In genomic region chrX:155266446-155266845, GRCh38 we compare ENCODE assay signal across 32 cellular contexts. TPM values are rescaled to one million over a fixed set of nuclear protein-coding genes. Genes with fewer than 3 reads are reported as not detected.
"Had no signal": no experiment of that assay in that cellular context is flagged by ENCODE, and none has a peak within 500 bp of the region (broad histone marks: within the 10 kb centered on the region; RNA-seq: fewer than 3 reads in every experiment).

No MANE protein-coding gene starts in this region.

- H3K27me3 Mint-ChIP-seq: activated CD4-positive, alpha-beta memory T cell treated with anti-CD3 and anti-CD28 coated beads for 36 hours; activated CD4-positive, alpha-beta T cell treated with anti-CD3 and anti-CD28 coated beads for 36 hours; activated CD4-positive, alpha-beta T cell treated with anti-CD3 and anti-CD28 coated beads, Interleukin-2, amount 10 ng/mL, durations not matched to agents 24 days and 14 days; activated CD8-positive, alpha-beta memory T cell treated with anti-CD3 and anti-CD28 coated beads, Interleukin-2, amount 10 ng/mL, durations not matched to agents 7 days and 5 days; activated naive CD8-positive, alpha-beta T cell treated with anti-CD3 and anti-CD28 coated beads, Interleukin-2, amount 10 ng/mL, durations not matched to agents 7 days and 5 days; central memory CD8-positive, alpha-beta T cell; effector memory CD8-positive, alpha-beta T cell had no signal

- H3K27ac ChIP-seq: ascending aorta, brain microvascular endothelial cell, esophagus muscularis mucosa, foreskin keratinocyte, gastrocnemius medialis, heart left ventricle had no signal

- H3K27me3 ChIP-seq: ascending aorta, brain microvascular endothelial cell, esophagus muscularis mucosa, gastrocnemius medialis, heart left ventricle had no signal

- H3K27ac Mint-ChIP-seq: activated CD4-positive, alpha-beta memory T cell treated with anti-CD3 and anti-CD28 coated beads for 36 hours; activated CD4-positive, alpha-beta T cell treated with anti-CD3 and anti-CD28 coated beads for 36 hours; activated CD4-positive, alpha-beta T cell treated with anti-CD3 and anti-CD28 coated beads, Interleukin-2, amount 10 ng/mL, durations not matched to agents 24 days and 14 days; activated CD8-positive, alpha-beta memory T cell treated with anti-CD3 and anti-CD28 coated beads, Interleukin-2, amount 10 ng/mL, durations not matched to agents 7 days and 5 days; activated CD8-positive, alpha-beta T cell treated with anti-CD3 and anti-CD28 coated beads, Interleukin-2, amount 10 ng/mL, durations not matched to agents 7 days and 5 days; activated naive CD4-positive, alpha-beta T cell treated with anti-CD3 and anti-CD28 coated beads for 36 hours; activated naive CD4-positive, alpha-beta T cell treated with anti-CD3 and anti-CD28 coated beads, Interleukin-2, amount 50 U/mL, for 72 hours; activated naive CD8-positive, alpha-beta T cell treated with anti-CD3 and anti-CD28 coated beads, Interleukin-2, amount 10 ng/mL, durations not matched to agents 7 days and 5 days; activated T-helper 1 cell treated with anti-CD3 and anti-CD28 coated beads, Interleukin-12 subunit alpha, Interleukin-12 subunit beta, Interleukin-2, Interleukin-4 antibody, amounts not matched to agents 30 ng/mL and 10 ng/mL and 1 ng/mL, durations not matched to agents 14 hours and 24 hours and 36 hours; activated T-helper 2 cell treated with anti-CD3 and anti-CD28 coated beads, Interferon-gamma antibody, Interleukin-2, Interleukin-4, amounts not matched to agents 10 μg/mL and 5 μg/mL and 100 μg/mL, durations not matched to agents 14 hours and 24 hours and 36 hours; effector memory CD8-positive, alpha-beta T cell had no signal

- H3K36me3 Mint-ChIP-seq: activated naive CD4-positive, alpha-beta T cell treated with anti-CD3 and anti-CD28 coated beads, Interleukin-2, amount 50 U/mL, for 72 hours had no signal

- H3K4me3 ChIP-seq: ascending aorta, esophagus muscularis mucosa, gastrocnemius medialis, heart left ventricle had no signal

- H3K4me1 ChIP-seq: ascending aorta, foreskin keratinocyte, gastrocnemius medialis had no signal

- H3K9me3 Mint-ChIP-seq: activated CD4-positive, alpha-beta memory T cell treated with anti-CD3 and anti-CD28 coated beads for 36 hours; activated T-helper 2 cell treated with anti-CD3 and anti-CD28 coated beads, Interferon-gamma antibody, Interleukin-2, Interleukin-4, amounts not matched to agents 10 μg/mL and 5 μg/mL and 100 μg/mL, durations not matched to agents 14 hours and 24 hours and 36 hours; effector memory CD8-positive, alpha-beta T cell had no signal

- H3K9me3 ChIP-seq: ascending aorta, esophagus muscularis mucosa, gastrocnemius medialis had no signal

- H3K36me3 ChIP-seq: ascending aorta, brain microvascular endothelial cell, esophagus muscularis mucosa, gastrocnemius medialis, heart left ventricle had no signal

- H3K4me3 Mint-ChIP-seq: activated CD4-positive, alpha-beta memory T cell treated with anti-CD3 and anti-CD28 coated beads for 36 hours; activated CD4-positive, alpha-beta T cell treated with anti-CD3 and anti-CD28 coated beads for 36 hours; activated CD4-positive, alpha-beta T cell treated with anti-CD3 and anti-CD28 coated beads, Interleukin-2, amount 10 ng/mL, durations not matched to agents 24 days and 14 days; activated CD8-positive, alpha-beta memory T cell treated with anti-CD3 and anti-CD28 coated beads, Interleukin-2, amount 10 ng/mL, durations not matched to agents 7 days and 5 days; activated CD8-positive, alpha-beta T cell treated with anti-CD3 and anti-CD28 coated beads, Interleukin-2, amount 10 ng/mL, durations not matched to agents 7 days and 5 days; activated naive CD4-positive, alpha-beta T cell treated with anti-CD3 and anti-CD28 coated beads for 36 hours; activated naive CD8-positive, alpha-beta T cell treated with anti-CD3 and anti-CD28 coated beads, Interleukin-2, amount 10 ng/mL, durations not matched to agents 7 days and 5 days; activated T-helper 1 cell treated with anti-CD3 and anti-CD28 coated beads, Interleukin-12 subunit alpha, Interleukin-12 subunit beta, Interleukin-2, Interleukin-4 antibody, amounts not matched to agents 30 ng/mL and 10 ng/mL and 1 ng/mL, durations not matched to agents 14 hours and 24 hours and 36 hours; central memory CD8-positive, alpha-beta T cell; effector memory CD8-positive, alpha-beta T cell had no signal

- DNase-seq: activated CD4-positive, alpha-beta memory T cell treated with anti-CD3 and anti-CD28 coated beads for 36 hours; activated CD4-positive, alpha-beta T cell treated with anti-CD3 and anti-CD28 coated beads for 36 hours; activated CD4-positive, alpha-beta T cell treated with anti-CD3 and anti-CD28 coated beads, Interleukin-2, amount 10 ng/mL, durations not matched to agents 24 days and 14 days; activated CD4-positive, CD25-positive, alpha-beta regulatory T cell; activated CD4-positive, CD25-positive, alpha-beta regulatory T cell treated with anti-CD3 and anti-CD28 coated beads, Interleukin-2, amount 50 U/mL, for 72 hours; activated CD8-positive, alpha-beta memory T cell treated with anti-CD3 and anti-CD28 coated beads, Interleukin-2, amount 10 ng/mL, durations not matched to agents 7 days and 5 days; activated CD8-positive, alpha-beta memory T cell treated with anti-CD3 and anti-CD28 coated beads, Interleukin-2, amount 50 U/mL, for 4 hours; activated CD8-positive, alpha-beta T cell treated with anti-CD3 and anti-CD28 coated beads, Interleukin-2, amount 10 ng/mL, durations not matched to agents 7 days and 5 days; activated effector memory CD4-positive, alpha-beta T cell treated with anti-CD3 and anti-CD28 coated beads, Interleukin-2, amount 50 U/mL, for 16 hours; activated naive CD4-positive, alpha-beta T cell treated with anti-CD3 and anti-CD28 coated beads for 36 hours; activated naive CD8-positive, alpha-beta T cell treated with anti-CD3 and anti-CD28 coated beads, Interleukin-2, amount 10 ng/mL, durations not matched to agents 7 days and 5 days; activated T-cell treated with anti-CD3 and anti-CD28 coated beads, Interleukin-2, amount 50 U/mL, for 1 hour; activated T-cell treated with anti-CD3 and anti-CD28 coated beads, Interleukin-2, amount 50 U/mL, for 48 hours; brain microvascular endothelial cell; cortex of kidney; dermis blood vessel endothelial cell; effector CD4-positive, alpha-beta T cell; effector memory CD8-positive, alpha-beta T cell; erythroblast; foreskin keratinocyte; gastrocnemius medialis; glutamatergic neuron; heart left ventricle; hypothalamus had no signal

- FAIRE-seq: bronchial epithelial cell, colon had no signal

- ATAC-seq: activated CD4-positive, alpha-beta T cell treated with anti-CD3 and anti-CD28 coated beads for 36 hours; activated CD8-positive, alpha-beta memory T cell treated with anti-CD3 and anti-CD28 coated beads, Interleukin-2, amount 10 ng/mL, durations not matched to agents 7 days and 5 days; activated CD8-positive, alpha-beta T cell treated with anti-CD3 and anti-CD28 coated beads, Interleukin-2, amount 10 ng/mL, durations not matched to agents 7 days and 5 days; activated naive CD4-positive, alpha-beta T cell treated with anti-CD3 and anti-CD28 coated beads, Interleukin-2, amount 50 U/mL, for 72 hours; effector memory CD8-positive, alpha-beta T cell; foreskin keratinocyte; gastrocnemius medialis; heart left ventricle had no signal

RNA-seq across cellular contexts. Expression of gene RAB39B, which starts 2.2 kb away (rescaled TPM):
- total RNA-seq: ascending aorta, foreskin keratinocyte had no signal
